In the genomic region with DNA sequence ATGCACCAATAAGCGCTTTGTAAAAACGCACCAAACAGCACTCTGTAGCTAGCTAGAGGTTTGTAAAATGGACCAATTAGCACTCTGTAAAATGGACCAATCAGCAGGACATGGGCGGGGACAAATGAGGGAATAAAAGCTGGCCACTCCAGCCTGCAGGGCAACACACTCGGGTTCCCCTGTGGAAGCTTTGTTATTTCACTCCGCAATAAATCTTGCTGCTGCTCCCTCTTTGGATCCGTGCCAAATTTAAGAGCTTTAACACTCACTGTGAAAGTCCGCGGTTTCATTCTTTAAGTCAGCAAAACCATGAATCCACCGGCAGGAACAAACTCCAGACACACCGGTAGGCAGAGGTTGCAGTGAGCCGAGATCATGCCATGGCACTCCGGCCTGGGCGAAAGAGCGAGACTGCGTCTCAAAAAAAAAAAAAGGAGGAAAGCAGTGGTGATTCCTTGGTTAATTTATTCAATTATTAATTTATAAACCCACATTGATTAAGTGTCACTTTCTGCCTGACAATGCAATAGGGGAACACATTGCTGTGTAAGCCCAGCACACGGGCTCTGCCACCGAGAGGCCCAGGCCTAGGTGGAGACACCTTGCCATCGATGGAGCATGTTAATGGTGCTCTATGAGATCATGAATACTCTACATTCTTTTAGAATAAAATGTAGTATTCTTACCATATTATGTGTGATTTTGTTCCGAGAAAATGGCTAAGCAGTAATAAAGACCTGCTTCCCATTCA, we compare ENCODE assay signal across 19 cellular contexts.
"Had no signal": no experiment of that assay in that cellular context is flagged by ENCODE, and none has a peak within 500 bp of the region (broad histone marks: within the 10 kb centered on the region; RNA-seq: fewer than 3 reads in every experiment).

No MANE protein-coding gene starts in this region.

- H3K36me3 ChIP-seq: esophagus squamous epithelium, sigmoid colon, suprapubic skin, upper lobe of left lung, WERI-Rb-1 had no signal

- H3K4me3 ChIP-seq: dorsolateral prefrontal cortex, esophagus squamous epithelium, sigmoid colon, suprapubic skin, upper lobe of left lung had no signal

- H3K27ac ChIP-seq: dorsolateral prefrontal cortex, esophagus squamous epithelium, sigmoid colon, suprapubic skin, upper lobe of left lung, WERI-Rb-1 had no signal

- H3K27me3 ChIP-seq: dorsolateral prefrontal cortex, esophagus squamous epithelium, sigmoid colon, suprapubic skin, upper lobe of left lung had no signal

- H3K9me3 ChIP-seq: esophagus squamous epithelium, sigmoid colon, suprapubic skin, upper lobe of left lung had no signal

- ATAC-seq: activated CD4-positive, alpha-beta T cell treated with anti-CD3 and anti-CD28 coated beads for 36 hours; left lobe of liver; natural killer cell treated with Interleukin-12 subunit alpha and Interleukin-12 subunit beta and Interleukin-15 and Interleukin-18, amount 100 ng/mL, for 72 hours had no signal

- DNase-seq: activated CD4-positive, alpha-beta memory T cell treated with anti-CD3 and anti-CD28 coated beads, Interleukin-2, amount 10 ng/mL, durations not matched to agents 7 days and 5 days; activated CD4-positive, alpha-beta T cell treated with anti-CD3 and anti-CD28 coated beads for 36 hours; activated gamma-delta T cell; activated naive CD8-positive, alpha-beta T cell treated with anti-CD3 and anti-CD28 coated beads, Interleukin-2, amount 10 ng/mL, durations not matched to agents 7 days and 5 days; activated T-cell treated with anti-CD3 and anti-CD28 coated beads, Interleukin-2, amount 50 U/mL, for 48 hours; anterior cingulate cortex; dorsolateral prefrontal cortex; esophagus squamous epithelium; foreskin fibroblast; mammary epithelial cell; occipital lobe; sigmoid colon; stimulated activated CD4-positive, alpha-beta T cell treated with anti-CD3 and anti-CD28 coated beads, Interleukin-2, amount 100 ng/mL, for 48 hours; stimulated activated naive CD4-positive, alpha-beta T cell treated with Interleukin-2 at 50 U/mL for 16 hours; upper lobe of left lung; WERI-Rb-1 had no signal

- H3K4me1 ChIP-seq: upper lobe of left lung had no signal
